2 cellular contexts compared by ENCODE assay signal in the genomic region with DNA sequence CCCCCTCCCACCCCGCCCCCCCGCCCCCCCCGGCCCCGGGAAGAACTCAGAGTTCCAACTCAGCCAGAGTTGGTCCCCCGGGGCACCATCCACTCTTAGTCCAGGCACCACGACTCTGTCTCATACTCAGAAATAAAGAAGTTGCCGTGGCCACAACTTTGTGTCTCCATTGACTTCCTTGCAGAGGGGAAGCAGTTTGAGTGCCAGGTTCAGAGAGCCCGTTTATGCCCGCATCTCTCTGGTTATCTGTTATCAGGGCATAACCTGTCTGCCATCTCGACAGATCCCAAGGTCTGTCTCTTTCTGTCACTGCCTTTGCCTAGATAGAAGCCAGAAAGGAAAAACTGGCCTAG.
TF ChIP-seq lines count a peak whose summit lies in the region.

No MANE protein-coding gene starts in this region.

TF ChIP-seq in IMR-90, 13 proteins besides CTCF, POLR2A, EP300 and RAD21:
- TF ChIP-seq MAZ (IDR thresholded peaks at IDR 0.05; ENCODE audit: borderline replicate concordance, low read depth, low read length) (no peak), RFX5 (IDR thresholded peaks at IDR 0.05; ENCODE audit: low read depth, low read length) (no peak), NFE2L2 (IDR thresholded peaks at IDR 0.05; ENCODE audit: low read depth, low read length) (no peak), CHD1 (IDR thresholded peaks at IDR 0.05; ENCODE audit: low read depth, low read length) (no peak), SMC3 (IDR thresholded peaks at IDR 0.05; ENCODE audit: low read depth, low read length) (no peak), RCOR1 (IDR thresholded peaks at IDR 0.05; ENCODE audit: insufficient replicate concordance, low read length) (no peak), MXI1 (IDR thresholded peaks at IDR 0.05; ENCODE audit: borderline replicate concordance, low read depth, low read length) (no peak)
- TF ChIP-seq, protein P1, sequence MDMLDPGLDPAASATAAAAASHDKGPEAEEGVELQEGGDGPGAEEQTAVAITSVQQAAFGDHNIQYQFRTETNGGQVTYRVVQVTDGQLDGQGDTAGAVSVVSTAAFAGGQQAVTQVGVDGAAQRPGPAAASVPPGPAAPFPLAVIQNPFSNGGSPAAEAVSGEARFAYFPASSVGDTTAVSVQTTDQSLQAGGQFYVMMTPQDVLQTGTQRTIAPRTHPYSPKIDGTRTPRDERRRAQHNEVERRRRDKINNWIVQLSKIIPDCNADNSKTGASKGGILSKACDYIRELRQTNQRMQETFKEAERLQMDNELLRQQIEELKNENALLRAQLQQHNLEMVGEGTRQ (IDR thresholded peaks at IDR 0.05; ENCODE audit: low read depth, low read length), result no peak

TF ChIP-seq in GM12878, 131 proteins besides CTCF, POLR2A, EP300 and RAD21:
- TF ChIP-seq SPI1 (IDR thresholded peaks at IDR 0.05; ENCODE audit: borderline replicate concordance, insufficient read depth, low read depth, low read length), result peak; percentile 20; the same call in 1 of the 2 replicates
- no peak for TF ChIP-seq EZH2 (IDR thresholded peaks at IDR 0.05; ENCODE audit: borderline replicate concordance, control insufficient read depth, low read depth, low read length)
